Comparison of ENCODE assay signal across 14 cellular contexts in genomic region chr6:13413466-13413862, GRCh38.
DNase-seq lines count a peak whose midpoint lies in the region; ATAC-seq and TF ChIP-seq lines count a peak whose summit lies in the region.
"Had no signal": no experiment of that assay in that cellular context is flagged by ENCODE, and none has a peak within 500 bp of the region (broad histone marks: within the 10 kb centered on the region; RNA-seq: fewer than 3 reads in every experiment).

No MANE protein-coding gene starts in this region.

- in situ Hi-C loops in astrocyte of the spinal cord (cut with HindIII; ENCODE audit: low sequenced_read_pairs) = no loop called here

- WGBS in psoas muscle, 3 donors = 23 to 34% (median 28%) methylated on average over 3 of the region's 3 CpGs
- WGBS in spleen, 5 donors = 93 to 97% (median 94%) methylated on average over 3 of the region's 3 CpGs

- no peaks in the 10 kb centered on the region for H3K9me3 ChIP-seq in psoas muscle
- no peaks in the 10 kb centered on the region for H3K9me3 ChIP-seq in spleen
- H3K9me3 ChIP-seq: vagina had no signal

- H3K4me1 ChIP-seq in psoas muscle (peaks cover 78% of the 10 kb centered on the region), spleen (peaks cover 0 to 64% (median 21%) of the 10 kb centered on the region in 6 donors)

- no peak for TF ChIP-seq CTCF in astrocyte of the spinal cord (IDR thresholded peaks at IDR 0.05; ENCODE audit: low read depth, low read length)
- no peak for TF ChIP-seq CTCF in psoas muscle (IDR thresholded peaks at IDR 0.05)
- no peak for TF ChIP-seq CTCF in spleen (IDR thresholded peaks at IDR 0.05 in 8 of 11, conservative IDR thresholded peaks at IDR 0.05 in 3 of 11)

- intact Hi-C loops in left cardiac atrium (cut with DNase I) = loop anchor here in 1 of 2 donors (10.0 kb wide), 1 partner anchor 61 kb away; no protein-coding TSS in a partner anchor
- intact Hi-C loops in psoas muscle (cut with DNase I) = loop anchor here (5.0 kb wide), 1 partner anchor 124 kb away; no protein-coding TSS in a partner anchor
- intact Hi-C loops in spleen (cut with DNase I; ENCODE audit: low total_unique reads) = no loop called here

- H3K4me3 ChIP-seq in astrocyte of the spinal cord (ENCODE audit: low read depth, low read length) (no peak overlapping the region), psoas muscle (no peak overlapping the region), spleen (no peak overlapping the region)
- H3K4me3 ChIP-seq: smooth muscle cell, vagina had no signal

- peak overlapping the region; percentile 77 for H3K27ac ChIP-seq in psoas muscle
- peak overlapping the region in 1 of 8 donors; percentile 1 for H3K27ac ChIP-seq in spleen

- ATAC-seq in left cardiac atrium (peak; percentile 70 to 78), psoas muscle (peak; percentile 60 to 71 (median 67))

- H3K27me3 ChIP-seq in psoas muscle (ENCODE audit: insufficient read depth in 3 of 3, low read length in 2 of 3) (no peaks in the 10 kb centered on the region), spleen (replicated peaks in 1 of 7) (no peaks in the 10 kb centered on the region)
- H3K27me3 ChIP-seq: vagina had no signal

- H3K36me3 ChIP-seq in psoas muscle (ENCODE audit: insufficient read depth in 1 of 2, low read depth in 1 of 2) (no peaks in the 10 kb centered on the region), spleen (peaks cover 0 to 17% (median 0%) of the 10 kb centered on the region in 6 donors)
- H3K36me3 ChIP-seq: vagina had no signal

- DNase-seq in EH (ENCODE audit: low read depth) = peak; percentile 39
- peak; percentile 45 for DNase-seq in astrocyte of the spinal cord (ENCODE audit: low read depth, low spot score)
- no peak for DNase-seq in left cardiac atrium
- DNase-seq in psoas muscle = peak in 1 of 2 donors; percentile 56
- DNase-seq in spleen = no peak
- DNase-seq in NCI-H524 treated with DMSO at 0.1 percent for 48 hours (lab: John Stamatoyannopoulos, UW) = no peak
- no peak for DNase-seq in activated CD4-positive, CD25-positive, alpha-beta regulatory T cell treated with anti-CD3 and anti-CD28 coated beads, Interleukin-2, amount 50 U/mL, for 72 hours
- DNase-seq in DMS114 treated with DMSO at 0.1 percent for 48 hours (lab: John Stamatoyannopoulos, UW; ENCODE audit: unreplicated experiment) = no peak
- DNase-seq: activated naive CD8-positive, alpha-beta T cell treated with anti-CD3 and anti-CD28 coated beads for 36 hours; effector CD4-positive, alpha-beta T cell; GDM1; NCI-H2171 had no signal

- TF ChIP-seq POLR2A in spleen (IDR thresholded peaks at IDR 0.05) = no peak

Comparison
In these comparisons a context has a peak if more than half of its experiments do, and no peak if none do; other contexts are left out.
1. DNase-seq: peak in EH (single experiment) and astrocyte of the spinal cord (single experiment); none in left cardiac atrium (single experiment), spleen (single experiment), NCI-H524 treated with DMSO at 0.1 percent for 48 hours (single experiment), activated CD4-positive, CD25-positive, alpha-beta regulatory T cell treated with anti-CD3 and anti-CD28 coated beads, Interleukin-2, amount 50 U/mL, for 72 hours (single experiment) and DMS114 treated with DMSO at 0.1 percent for 48 hours (single experiment).